In genomic region chr1:7645751-7646048, GRCh38 we compare ENCODE assay signal across 16 cellular contexts.
DNase-seq lines count a peak whose midpoint lies in the region; ATAC-seq, FAIRE-seq and TF ChIP-seq lines count a peak whose summit lies in the region.
"Had no signal": no experiment of that assay in that cellular context is flagged by ENCODE, and none has a peak within 500 bp of the region (broad histone marks: within the 10 kb centered on the region; RNA-seq: fewer than 3 reads in every experiment).

No MANE protein-coding gene starts in this region.

- H3K4me2 ChIP-seq in A549: no peak overlapping the region
- no peak overlapping the region for H3K4me2 ChIP-seq in parathyroid adenoma (ENCODE audit: low read length)
- H3K4me2 ChIP-seq: KMS-11, PC-9 had no signal

- no peak overlapping the region for H3K4me3 Mint-ChIP-seq in type B pancreatic cell
- no peak overlapping the region for H3K4me3 Mint-ChIP-seq in stimulated activated naive CD8-positive, alpha-beta T cell treated with anti-CD3 and anti-CD28 coated beads, Interleukin-15, amount 100 ng/mL, for 72 hours
- H3K4me3 Mint-ChIP-seq: CD4-positive, CD25-positive, alpha-beta regulatory T cell; H9 had no signal

- CTCF ChIA-PET in A549 (lab: Yijun Ruan, JAX): interaction anchor here (1.0 to 6.0 kb wide), 2 partner anchors 575 to 603 kb away, joined by 3 to 46 read pairs; no protein-coding TSS in a partner anchor
- CTCF ChIA-PET in AG04450 (lab: Charles Lee): interaction anchor here (1.7 to 2.5 kb wide), 2 partner anchors 23 to 603 kb away, joined by 3 to 21 read pairs; no protein-coding TSS in a partner anchor

- peaks cover 2% of the 10 kb centered on the region for H3K27me3 Mint-ChIP-seq in type B pancreatic cell
- H3K27me3 Mint-ChIP-seq in stimulated activated naive CD8-positive, alpha-beta T cell treated with anti-CD3 and anti-CD28 coated beads, Interleukin-15, amount 100 ng/mL, for 72 hours: no peaks in the 10 kb centered on the region
- H3K27me3 Mint-ChIP-seq: CD4-positive, CD25-positive, alpha-beta regulatory T cell had no signal

- TF ChIP-seq POLR2A in A549 (IDR thresholded peaks at IDR 0.05; ENCODE audit: low read length) (no peak), esophagus muscularis mucosa (IDR thresholded peaks at IDR 0.05; ENCODE audit: low read depth) (no peak)

- peak overlapping the region; percentile 55 to 92; a peak in 4 of 6 replicates for H3K27ac ChIP-seq in A549
- H3K27ac ChIP-seq in AG04450 (ENCODE audit: low read depth, low read length): peak overlapping the region; percentile 33
- peak overlapping the region in 3 of 4 donors; percentile 12 to 34 (median 33) for H3K27ac ChIP-seq in esophagus muscularis mucosa (replicated peaks in 1 of 4)
- H3K27ac ChIP-seq in parathyroid adenoma: no peak overlapping the region
- H3K27ac ChIP-seq: KMS-11, PC-9, SJSA1 had no signal

- DNase-seq in A549 (ENCODE audit: low read depth in 1 of 2, low spot score in 1 of 2) (no peak), AG04450 (ENCODE audit: low read depth, low spot score) (no peak), esophagus muscularis mucosa (ENCODE audit: extremely low spot score) (no peak), type B pancreatic cell (ENCODE audit: extremely low spot score, unreplicated experiment) (no peak)
- DNase-seq in stimulated activated CD4-positive, alpha-beta T cell treated with anti-CD3 and anti-CD28 coated beads, Interleukin-2, amount 100 ng/mL, for 48 hours: no peak
- DNase-seq in stimulated activated naive CD8-positive, alpha-beta T cell treated with anti-CD3 and anti-CD28 coated beads, Interleukin-15, amount 100 ng/mL, for 72 hours: no peak
- DNase-seq: Caco-2; CD4-positive, CD25-positive, alpha-beta regulatory T cell; GF-D8; H9; NCI-H526 treated with DMSO at 0.1 percent for 48 hours had no signal

- no peak overlapping the region for H3K27ac Mint-ChIP-seq in type B pancreatic cell
- H3K27ac Mint-ChIP-seq in stimulated activated naive CD8-positive, alpha-beta T cell treated with anti-CD3 and anti-CD28 coated beads, Interleukin-15, amount 100 ng/mL, for 72 hours: no peak overlapping the region
- H3K27ac Mint-ChIP-seq: CD4-positive, CD25-positive, alpha-beta regulatory T cell; H9 had no signal

- ATAC-seq in A549: no peak
- ATAC-seq in stimulated activated naive CD8-positive, alpha-beta T cell treated with anti-CD3 and anti-CD28 coated beads, Interleukin-15, amount 100 ng/mL, for 72 hours: no peak
- ATAC-seq: GM12878 had no signal

- H3K4me3 ChIP-seq in A549 (no peak overlapping the region), AG04450 (ENCODE audit: low read depth, low read length) (no peak overlapping the region), esophagus muscularis mucosa (no peak overlapping the region), parathyroid adenoma (ENCODE audit: low read depth, low read length) (no peak overlapping the region)
- H3K4me3 ChIP-seq: GM12878, PC-9, SJSA1 had no signal

- no peaks in the 10 kb centered on the region for H3K79me2 ChIP-seq in parathyroid adenoma

- no peaks in the 10 kb centered on the region for H3K9me3 Mint-ChIP-seq in type B pancreatic cell
- no peaks in the 10 kb centered on the region for H3K9me3 Mint-ChIP-seq in stimulated activated naive CD8-positive, alpha-beta T cell treated with anti-CD3 and anti-CD28 coated beads, Interleukin-15, amount 100 ng/mL, for 72 hours
- H3K9me3 Mint-ChIP-seq: CD4-positive, CD25-positive, alpha-beta regulatory T cell; H9 had no signal

- intact Hi-C loops in esophagus muscularis mucosa (cut with DNase I): loop anchor here (5.0 to 10.0 kb wide), 5 partner anchors 421 to 921 kb away; partner anchors contain the start of gene CAMTA1

- TF ChIP-seq CTCF in A549 (IDR thresholded peaks at IDR 0.05) (no peak), AG04450 (IDR thresholded peaks at IDR 0.05; ENCODE audit: low read depth, low read length) (no peak), esophagus muscularis mucosa (IDR thresholded peaks at IDR 0.05) (no peak), parathyroid adenoma (IDR thresholded peaks at IDR 0.05) (no peak), type B pancreatic cell (conservative IDR thresholded peaks at IDR 0.05) (no peak)

- H3K9me3 ChIP-seq in A549 (no peaks in the 10 kb centered on the region), AG04450 (ENCODE audit: control insufficient read depth, insufficient read depth, low read length) (peaks cover 5% of the 10 kb centered on the region), esophagus muscularis mucosa (no peaks in the 10 kb centered on the region), parathyroid adenoma (ENCODE audit: control insufficient read depth, low read length) (no peaks in the 10 kb centered on the region)
- H3K9me3 ChIP-seq: Caco-2, SJSA1 had no signal

- POLR2A ChIA-PET in A549 (lab: Yijun Ruan, JAX): no interaction called here
- POLR2A ChIA-PET in AG04450 (lab: Yijun Ruan, JAX): no interaction called here

- peaks cover 12% of the 10 kb centered on the region for H3K4me1 Mint-ChIP-seq in type B pancreatic cell (ENCODE audit: unreplicated experiment)
- peaks cover 10% of the 10 kb centered on the region for H3K4me1 Mint-ChIP-seq in stimulated activated naive CD8-positive, alpha-beta T cell treated with anti-CD3 and anti-CD28 coated beads, Interleukin-15, amount 100 ng/mL, for 72 hours

- no peak for FAIRE-seq in A549 (lab: Jason Lieb, UNC)
- FAIRE-seq: GM12878 had no signal

- TF ChIP-seq EP300 in A549 (IDR thresholded peaks at IDR 0.05) (no peak), esophagus muscularis mucosa (IDR thresholded peaks at IDR 0.05) (no peak)

- H3K9ac ChIP-seq in parathyroid adenoma: no peak overlapping the region
- H3K9ac ChIP-seq: KMS-11 had no signal

- peaks cover 2% of the 10 kb centered on the region for H3K27me3 ChIP-seq in AG04450 (ENCODE audit: control insufficient read depth, insufficient read depth, low read length)
- H3K27me3 ChIP-seq in esophagus muscularis mucosa: peaks cover 0 to 8% (median 0%) of the 10 kb centered on the region in 4 donors
- H3K27me3 ChIP-seq in parathyroid adenoma (ENCODE audit: control insufficient read depth, insufficient read depth, low read length): no peaks in the 10 kb centered on the region
- H3K27me3 ChIP-seq: SJSA1 had no signal

- H3K36me3 ChIP-seq in esophagus muscularis mucosa: no peaks in the 10 kb centered on the region
- no peaks in the 10 kb centered on the region for H3K36me3 ChIP-seq in parathyroid adenoma (ENCODE audit: control insufficient read depth, insufficient read depth, low read length)
- H3K36me3 ChIP-seq: SJSA1 had no signal

- no peaks in the 10 kb centered on the region for H3K36me3 Mint-ChIP-seq in type B pancreatic cell
- H3K36me3 Mint-ChIP-seq: CD4-positive, CD25-positive, alpha-beta regulatory T cell had no signal

- H2AFZ ChIP-seq in parathyroid adenoma: peak overlapping the region; percentile 64
- H2AFZ ChIP-seq: PC-9 had no signal

- no peak for TF ChIP-seq RAD21 in A549 (conservative IDR thresholded peaks at IDR 0.05 in 1 of 2, IDR thresholded peaks at IDR 0.05 in 1 of 2)

- H3K4me1 ChIP-seq in A549 (peaks cover 9% of the 10 kb centered on the region; the same call in 2 of the 3 replicates), esophagus muscularis mucosa (peaks cover 29 to 44% (median 34%) of the 10 kb centered on the region in 4 donors), parathyroid adenoma (no peaks in the 10 kb centered on the region)
- H3K4me1 ChIP-seq: Caco-2, SJSA1 had no signal

- 95% methylated on average over 7 of the region's 7 CpGs for WGBS in A549 (ENCODE audit: missing lambda C conversion rate)
- WGBS in esophagus muscularis mucosa: no CpG with 5 or more reads among the region's 7 CpGs

TF ChIP-seq in A549, 52 proteins besides CTCF, POLR2A, EP300 and RAD21:
- no peak for TF ChIP-seq PHF8 (IDR thresholded peaks at IDR 0.05; ENCODE audit: borderline replicate concordance, low read depth)
- TF ChIP-seq ZNF302 (CRISPR knock-in tag; IDR thresholded peaks at IDR 0.05): no peak
- TF ChIP-seq MAX (IDR thresholded peaks at IDR 0.05): no peak
- no peak for TF ChIP-seq HOXA7 (CRISPR knock-in tag; IDR thresholded peaks at IDR 0.05)
- no peak for TF ChIP-seq ZFP36 (IDR thresholded peaks at IDR 0.05; ENCODE audit: borderline replicate concordance, partially characterized antibody)
- no peak for TF ChIP-seq NPAS2 (CRISPR knock-in tag; IDR thresholded peaks at IDR 0.05; ENCODE audit: borderline replicate concordance)
- no peak for TF ChIP-seq ESRRA (IDR thresholded peaks at IDR 0.05; ENCODE audit: borderline replicate concordance, low read length)
- TF ChIP-seq ZSCAN20 (CRISPR knock-in tag; IDR thresholded peaks at IDR 0.05): no peak
- TF ChIP-seq RNF2 (IDR thresholded peaks at IDR 0.05; ENCODE audit: borderline replicate concordance, low read depth): no peak
- TF ChIP-seq KDM5A (IDR thresholded peaks at IDR 0.05): no peak
- no peak for TF ChIP-seq JUNB (IDR thresholded peaks at IDR 0.05)
- no peak for TF ChIP-seq EHMT2 (IDR thresholded peaks at IDR 0.05; ENCODE audit: low read depth)
